In the genomic region with DNA sequence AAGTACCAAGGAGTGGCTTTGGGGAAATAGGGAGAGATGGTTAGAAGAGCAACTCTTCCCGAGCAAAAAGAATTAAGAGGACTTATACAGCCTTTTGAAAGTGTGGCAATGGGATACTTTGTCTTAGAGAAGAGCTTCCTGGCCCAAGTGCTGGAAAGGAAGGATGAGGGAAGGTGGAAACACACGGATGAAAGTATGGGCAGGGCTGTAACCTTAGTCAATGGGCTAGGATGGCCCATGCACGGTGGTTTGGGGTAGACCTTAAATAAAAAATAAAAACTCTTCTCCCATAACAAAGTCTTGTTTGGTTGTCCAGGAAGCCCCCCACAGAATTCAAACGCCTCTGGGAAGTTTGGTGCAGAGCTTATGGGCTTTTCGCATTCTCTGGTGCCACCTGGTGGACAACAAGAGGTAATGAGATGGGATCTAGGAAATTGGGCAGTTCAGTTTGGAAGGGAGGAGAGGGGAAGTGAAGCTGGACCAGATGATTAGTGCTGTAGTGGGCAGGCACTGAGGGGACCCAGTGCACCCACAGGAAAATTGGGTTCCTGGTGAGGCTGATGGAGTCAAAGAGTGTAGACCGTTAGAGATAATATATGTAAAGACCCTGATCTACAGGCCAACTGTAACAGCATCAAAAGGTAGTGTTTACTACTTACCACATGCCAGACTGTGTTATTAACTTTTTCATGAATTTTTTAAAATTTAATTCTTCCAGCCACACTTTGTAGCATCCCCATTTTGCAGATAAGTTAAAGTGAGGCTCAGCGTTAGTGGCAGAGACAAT, we compare ENCODE assay signal across 8 cellular contexts.
A peak's percentile ranks its signal among the peaks of the same experiment; 100 is the strongest.
DNase-seq lines count a peak whose midpoint lies in the region; ATAC-seq and TF ChIP-seq lines count a peak whose summit lies in the region.

No MANE protein-coding gene starts in this region.

- H3K4me3 ChIP-seq in astrocyte of the cerebellum (ENCODE audit: low read depth, low read length): no peak overlapping the region

- TF ChIP-seq RAD21 in Ishikawa (IDR thresholded peaks at IDR 0.05; ENCODE audit: low read depth): peak; percentile 81

- DNase-seq in AG08395 (ENCODE audit: low spot score): peak; percentile 73
- DNase-seq in SHP77 (lab: John Stamatoyannopoulos, UW): peak; percentile 0 to 22
- peak; percentile 38 for DNase-seq in astrocyte of the cerebellum (ENCODE audit: low read depth)
- DNase-seq in iris pigment epithelial cell (ENCODE audit: low read depth): peak; percentile 48
- DNase-seq in stimulated activated CD4-positive, alpha-beta T cell treated with anti-CD3 and anti-CD28 coated beads, Interleukin-2, amount 100 ng/mL, for 4 hours (ENCODE audit: low read depth): peak; percentile 2

- no peak for TF ChIP-seq EP300 in Ishikawa (IDR thresholded peaks at IDR 0.05; ENCODE audit: borderline replicate concordance)

- in situ Hi-C loops in astrocyte of the cerebellum (cut with HindIII; ENCODE audit: low sequenced_read_pairs): no loop called here

- no peak for ATAC-seq in HG03025 (IDR thresholded peaks at IDR 0.05; ENCODE audit: low FRiP score, unreplicated experiment)

- TF ChIP-seq CTCF in GM12873 (IDR thresholded peaks at IDR 0.05; ENCODE audit: insufficient read depth, low read depth, low read length, missing control alignments): peak; percentile 75
- peak; percentile 77 for TF ChIP-seq CTCF in astrocyte of the cerebellum (IDR thresholded peaks at IDR 0.05; ENCODE audit: low read depth, low read length, missing control alignments)

TF ChIP-seq in Ishikawa, 13 proteins besides CTCF, POLR2A, EP300 and RAD21:
- TF ChIP-seq CREB1 (IDR thresholded peaks at IDR 0.05; ENCODE audit: low read depth): no peak
- TF ChIP-seq, protein P1, sequence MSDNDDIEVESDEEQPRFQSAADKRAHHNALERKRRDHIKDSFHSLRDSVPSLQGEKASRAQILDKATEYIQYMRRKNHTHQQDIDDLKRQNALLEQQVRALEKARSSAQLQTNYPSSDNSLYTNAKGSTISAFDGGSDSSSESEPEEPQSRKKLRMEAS (IDR thresholded peaks at IDR 0.05): no peak
- TF ChIP-seq ZBTB7A (IDR thresholded peaks at IDR 0.05; ENCODE audit: low read depth): no peak
- no peak for TF ChIP-seq REST (IDR thresholded peaks at IDR 0.05; ENCODE audit: low read depth)
- TF ChIP-seq NFIC (IDR thresholded peaks at IDR 0.05): no peak
- TF ChIP-seq YY1 (IDR thresholded peaks at IDR 0.05; ENCODE audit: low read depth): no peak
- TF ChIP-seq TCF12 (IDR thresholded peaks at IDR 0.05; ENCODE audit: low read depth): no peak
- TF ChIP-seq EGR1 (IDR thresholded peaks at IDR 0.05): no peak
- TF ChIP-seq, protein P2, sequence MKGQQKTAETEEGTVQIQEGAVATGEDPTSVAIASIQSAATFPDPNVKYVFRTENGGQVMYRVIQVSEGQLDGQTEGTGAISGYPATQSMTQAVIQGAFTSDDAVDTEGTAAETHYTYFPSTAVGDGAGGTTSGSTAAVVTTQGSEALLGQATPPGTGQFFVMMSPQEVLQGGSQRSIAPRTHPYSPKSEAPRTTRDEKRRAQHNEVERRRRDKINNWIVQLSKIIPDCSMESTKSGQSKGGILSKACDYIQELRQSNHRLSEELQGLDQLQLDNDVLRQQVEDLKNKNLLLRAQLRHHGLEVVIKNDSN (IDR thresholded peaks at IDR 0.05): no peak
- TF ChIP-seq TEAD4 (IDR thresholded peaks at IDR 0.05): no peak
- TF ChIP-seq FOXM1 (IDR thresholded peaks at IDR 0.05; ENCODE audit: borderline replicate concordance, low read depth): no peak
- TF ChIP-seq TAF1 (IDR thresholded peaks at IDR 0.05; ENCODE audit: low read depth): no peak
- no peak for TF ChIP-seq CEBPB (IDR thresholded peaks at IDR 0.05)
TF ChIP-seq in Ishikawa: peak in this region for 0.

Comparison
In these comparisons a context has a peak if more than half of its experiments do, and no peak if none do; other contexts are left out.
1. DNase-seq: peak in every context shown above with its lines; median percentile 73 in AG08395; 48 in iris pigment epithelial cell; 38 in astrocyte of the cerebellum; 11 in SHP77; 2 in stimulated activated CD4-positive, alpha-beta T cell treated with anti-CD3 and anti-CD28 coated beads, Interleukin-2, amount 100 ng/mL, for 4 hours.